In genomic region chr10:73161079-73161478, GRCh38 we compare ENCODE assay signal across 24 cellular contexts. TPM values are rescaled to one million over a fixed set of nuclear protein-coding genes. Genes with fewer than 3 reads are reported as not detected.
DNase-seq lines count a peak whose midpoint lies in the region; ATAC-seq and TF ChIP-seq lines count a peak whose summit lies in the region.
"Had no signal": no experiment of that assay in that cellular context is flagged by ENCODE, and none has a peak within 500 bp of the region (broad histone marks: within the 10 kb centered on the region; RNA-seq: fewer than 3 reads in every experiment).

No MANE protein-coding gene starts in this region.

- no peak overlapping the region for H3K4me3 Mint-ChIP-seq in activated naive CD4-positive, alpha-beta T cell treated with anti-CD3 and anti-CD28 coated beads for 36 hours
- no peak overlapping the region for H3K4me3 Mint-ChIP-seq in CD8-positive, alpha-beta memory T cell
- no peak overlapping the region for H3K4me3 Mint-ChIP-seq in central memory CD8-positive, alpha-beta T cell
- no peak overlapping the region for H3K4me3 Mint-ChIP-seq in stimulated activated effector memory CD8-positive, alpha-beta T cell treated with anti-CD3 and anti-CD28 coated beads, Interleukin-12 subunit alpha, Interleukin-12 subunit beta, amount 100 ng/mL, for 72 hours
- H3K4me3 Mint-ChIP-seq: HFFc6 had no signal

- ATAC-seq in central memory CD8-positive, alpha-beta T cell (replicated peaks; ENCODE audit: extremely low read depth, poor library complexity, severe bottlenecking): no peak
- ATAC-seq in stimulated activated effector memory CD8-positive, alpha-beta T cell treated with anti-CD3 and anti-CD28 coated beads, Interleukin-12 subunit alpha, Interleukin-12 subunit beta, amount 100 ng/mL, for 72 hours: no peak
- no peak for ATAC-seq in GM18868 (IDR thresholded peaks at IDR 0.05; ENCODE audit: unreplicated experiment)
- ATAC-seq: PC-3 had no signal

- no peak overlapping the region for H3K4me3 ChIP-seq in CD8-positive, alpha-beta memory T cell (ENCODE audit: low read length)
- no peak overlapping the region for H3K4me3 ChIP-seq in hepatocyte

- H3K9me3 ChIP-seq in CD8-positive, alpha-beta memory T cell (ENCODE audit: low read length): no peaks in the 10 kb centered on the region
- H3K9me3 ChIP-seq in hepatocyte (ENCODE audit: low read depth): no peaks in the 10 kb centered on the region

- H4K20me1 ChIP-seq in hepatocyte (ENCODE audit: insufficient read depth, poor library complexity, severe bottlenecking): peaks cover 6% of the 10 kb centered on the region

- no peaks in the 10 kb centered on the region for H3K27me3 ChIP-seq in CD8-positive, alpha-beta memory T cell (ENCODE audit: insufficient read depth, low read length, poor library complexity, severe bottlenecking)
- H3K27me3 ChIP-seq in hepatocyte: no peaks in the 10 kb centered on the region

- H3K27ac ChIP-seq in CD8-positive, alpha-beta memory T cell (ENCODE audit: low read depth, low read length): no peak overlapping the region
- H3K27ac ChIP-seq in hepatocyte: no peak overlapping the region
- H3K27ac ChIP-seq: RWPE1 had no signal

- CTCF ChIA-PET in activated naive CD4-positive, alpha-beta T cell treated with anti-CD3 and anti-CD28 coated beads for 36 hours (lab: Charles Lee): no interaction called here
- CTCF ChIA-PET in CD8-positive, alpha-beta memory T cell (lab: Charles Lee): interaction anchor here (6.8 kb wide), 1 partner anchor 64 kb away, joined by 105 read pairs; the partner anchor contains the start of gene P4HA1

- no peak overlapping the region for H3K4me2 ChIP-seq in hepatocyte

- H2AFZ ChIP-seq in hepatocyte: no peak overlapping the region

- intact Hi-C loops in activated naive CD4-positive, alpha-beta T cell treated with anti-CD3 and anti-CD28 coated beads for 36 hours (cut with micrococcal nuclease): loop anchor here (10.0 kb wide), 2 partner anchors 464 to 466 kb away; partner anchors contain the start of gene MCU

- H3K27ac Mint-ChIP-seq in activated naive CD4-positive, alpha-beta T cell treated with anti-CD3 and anti-CD28 coated beads for 36 hours: peak overlapping the region; percentile 37
- peak overlapping the region in 6 of 8 donors; percentile 9 to 80 (median 40) for H3K27ac Mint-ChIP-seq in CD8-positive, alpha-beta memory T cell
- peak overlapping the region; percentile 64 for H3K27ac Mint-ChIP-seq in central memory CD8-positive, alpha-beta T cell (ENCODE audit: low read depth)
- H3K27ac Mint-ChIP-seq in stimulated activated effector memory CD8-positive, alpha-beta T cell treated with anti-CD3 and anti-CD28 coated beads, Interleukin-12 subunit alpha, Interleukin-12 subunit beta, amount 100 ng/mL, for 72 hours: peak overlapping the region; percentile 15

- 100% methylated on average over 1 of the region's 1 CpG for WGBS in hepatocyte (ENCODE audit: low lambda C conversion rate, missing lambda C conversion rate)

- no peaks in the 10 kb centered on the region for H3K9me2 ChIP-seq in hepatocyte (replicated peaks; ENCODE audit: insufficient read depth)

- H3K36me3 ChIP-seq in CD8-positive, alpha-beta memory T cell (ENCODE audit: insufficient read depth, low read length): peaks cover 16% of the 10 kb centered on the region
- H3K36me3 ChIP-seq in hepatocyte (replicated peaks; ENCODE audit: insufficient read depth, low read depth): no peaks in the 10 kb centered on the region

- H3K79me2 ChIP-seq in hepatocyte: peaks cover 75% of the 10 kb centered on the region

- TF ChIP-seq CTCF in hepatocyte (IDR thresholded peaks at IDR 0.05; ENCODE audit: poor library complexity): no peak

- H3K4me1 Mint-ChIP-seq in activated naive CD4-positive, alpha-beta T cell treated with anti-CD3 and anti-CD28 coated beads for 36 hours (ENCODE audit: low read depth): peaks cover 44% of the 10 kb centered on the region
- H3K4me1 Mint-ChIP-seq in CD8-positive, alpha-beta memory T cell: peaks cover 43 to 55% (median 48%) of the 10 kb centered on the region in 3 donors
- H3K4me1 Mint-ChIP-seq in central memory CD8-positive, alpha-beta T cell: peaks cover 39% of the 10 kb centered on the region
- H3K4me1 Mint-ChIP-seq in stimulated activated effector memory CD8-positive, alpha-beta T cell treated with anti-CD3 and anti-CD28 coated beads, Interleukin-12 subunit alpha, Interleukin-12 subunit beta, amount 100 ng/mL, for 72 hours: peaks cover 50% of the 10 kb centered on the region

- no peaks in the 10 kb centered on the region for H3K9me3 Mint-ChIP-seq in activated naive CD4-positive, alpha-beta T cell treated with anti-CD3 and anti-CD28 coated beads for 36 hours
- no peaks in the 10 kb centered on the region for H3K9me3 Mint-ChIP-seq in CD8-positive, alpha-beta memory T cell
- H3K9me3 Mint-ChIP-seq in central memory CD8-positive, alpha-beta T cell: no peaks in the 10 kb centered on the region
- no peaks in the 10 kb centered on the region for H3K9me3 Mint-ChIP-seq in stimulated activated effector memory CD8-positive, alpha-beta T cell treated with anti-CD3 and anti-CD28 coated beads, Interleukin-12 subunit alpha, Interleukin-12 subunit beta, amount 100 ng/mL, for 72 hours
- H3K9me3 Mint-ChIP-seq: HFFc6 had no signal

- DNase-seq in activated naive CD4-positive, alpha-beta T cell treated with anti-CD3 and anti-CD28 coated beads for 36 hours: no peak
- DNase-seq in activated naive CD4-positive, alpha-beta T cell (lab: John Stamatoyannopoulos, UW): no peak
- no peak for DNase-seq in CD8-positive, alpha-beta memory T cell
- DNase-seq in central memory CD8-positive, alpha-beta T cell (ENCODE audit: low spot score in 2 of 2): no peak
- DNase-seq in stimulated activated effector memory CD8-positive, alpha-beta T cell treated with anti-CD3 and anti-CD28 coated beads, Interleukin-12 subunit alpha, Interleukin-12 subunit beta, amount 100 ng/mL, for 72 hours (ENCODE audit: low spot score in 2 of 2): no peak
- DNase-seq in erythroblast (lab: John Stamatoyannopoulos, UW) (no peak), hepatocyte (ENCODE audit: low spot score) (no peak)
- DNase-seq: C1 segment of cervical spinal cord, COR-L47, DMS153, GDM1, H7, HFFc6, IMR-90, Kasumi-1, MM.1S, NCI-H1092, NCI-H1436 treated with DMSO at 0.1 percent for 48 hours, NCI-H2029, NCI-H345, NCI-H524 treated with DMSO at 0.1 percent for 48 hours, PC-3 had no signal

- no peaks in the 10 kb centered on the region for H3K27me3 Mint-ChIP-seq in activated naive CD4-positive, alpha-beta T cell treated with anti-CD3 and anti-CD28 coated beads for 36 hours (ENCODE audit: low read depth)
- H3K27me3 Mint-ChIP-seq in CD8-positive, alpha-beta memory T cell: no peaks in the 10 kb centered on the region
- no peaks in the 10 kb centered on the region for H3K27me3 Mint-ChIP-seq in central memory CD8-positive, alpha-beta T cell

- POLR2A ChIA-PET in CD8-positive, alpha-beta memory T cell (lab: Charles Lee): no interaction called here

- no peak for TF ChIP-seq POLR2A in erythroblast (IDR thresholded peaks at IDR 0.05; ENCODE audit: low read length)

- H3K4me1 ChIP-seq in CD8-positive, alpha-beta memory T cell (ENCODE audit: insufficient read depth, low read length): peaks cover 16% of the 10 kb centered on the region
- H3K4me1 ChIP-seq in hepatocyte (ENCODE audit: insufficient read depth): no peaks in the 10 kb centered on the region

- H3K36me3 Mint-ChIP-seq in activated naive CD4-positive, alpha-beta T cell treated with anti-CD3 and anti-CD28 coated beads for 36 hours (ENCODE audit: low read depth): peaks cover 15% of the 10 kb centered on the region
- peaks cover 0 to 57% (median 7%) of the 10 kb centered on the region in 3 donors for H3K36me3 Mint-ChIP-seq in CD8-positive, alpha-beta memory T cell
- H3K36me3 Mint-ChIP-seq in central memory CD8-positive, alpha-beta T cell (ENCODE audit: insufficient read depth): peaks cover 47% of the 10 kb centered on the region
- H3K36me3 Mint-ChIP-seq in stimulated activated effector memory CD8-positive, alpha-beta T cell treated with anti-CD3 and anti-CD28 coated beads, Interleukin-12 subunit alpha, Interleukin-12 subunit beta, amount 100 ng/mL, for 72 hours: peaks cover 96% of the 10 kb centered on the region

RNA-seq across cellular contexts. Expression of gene ECD, which starts 6.7 kb away (rescaled TPM):
- 10 to 100 TPM; 26.5 to 28.1 TPM for total RNA-seq in activated naive CD4-positive, alpha-beta T cell treated with anti-CD3 and anti-CD28 coated beads for 36 hours
- total RNA-seq in CD8-positive, alpha-beta memory T cell: 10 to 100 TPM; 33.2 to 35.8 TPM
- polyA plus RNA-seq in CD8-positive, alpha-beta memory T cell: 24.9 TPM
- 30.1 and 30.5 TPM in 2 replicates for total RNA-seq in hepatocyte
- polyA plus RNA-seq in hepatocyte: 26.9 and 31.0 TPM in 2 replicates

RNA-seq across cellular contexts. Expression of gene FAM149B1, which starts 6.8 kb away (rescaled TPM):
- 10 to 100 TPM; 13.3 to 13.7 TPM for total RNA-seq in activated naive CD4-positive, alpha-beta T cell treated with anti-CD3 and anti-CD28 coated beads for 36 hours
- 10 to 100 TPM; 13.1 to 13.7 TPM for total RNA-seq in CD8-positive, alpha-beta memory T cell
- 4.7 TPM for polyA plus RNA-seq in CD8-positive, alpha-beta memory T cell
- 20.6 and 22.7 TPM in 2 replicates for total RNA-seq in hepatocyte
- polyA plus RNA-seq in hepatocyte: 9.8 and 10.3 TPM in 2 replicates

RNA-seq across cellular contexts. Expression of gene NUDT13, which starts 50.8 kb away (rescaled TPM):
- total RNA-seq in activated naive CD4-positive, alpha-beta T cell treated with anti-CD3 and anti-CD28 coated beads for 36 hours: under 1 TPM; 0.72 to 0.83 TPM
- total RNA-seq in CD8-positive, alpha-beta memory T cell: 1 to 10 TPM; 1.7 TPM
- polyA plus RNA-seq in CD8-positive, alpha-beta memory T cell: 0.85 TPM
- 3.4 and 3.9 TPM in 2 replicates for total RNA-seq in hepatocyte
- polyA plus RNA-seq in hepatocyte: 1.9 and 2.1 TPM in 2 replicates
